8 cellular contexts compared by ENCODE assay signal in the genomic region with DNA sequence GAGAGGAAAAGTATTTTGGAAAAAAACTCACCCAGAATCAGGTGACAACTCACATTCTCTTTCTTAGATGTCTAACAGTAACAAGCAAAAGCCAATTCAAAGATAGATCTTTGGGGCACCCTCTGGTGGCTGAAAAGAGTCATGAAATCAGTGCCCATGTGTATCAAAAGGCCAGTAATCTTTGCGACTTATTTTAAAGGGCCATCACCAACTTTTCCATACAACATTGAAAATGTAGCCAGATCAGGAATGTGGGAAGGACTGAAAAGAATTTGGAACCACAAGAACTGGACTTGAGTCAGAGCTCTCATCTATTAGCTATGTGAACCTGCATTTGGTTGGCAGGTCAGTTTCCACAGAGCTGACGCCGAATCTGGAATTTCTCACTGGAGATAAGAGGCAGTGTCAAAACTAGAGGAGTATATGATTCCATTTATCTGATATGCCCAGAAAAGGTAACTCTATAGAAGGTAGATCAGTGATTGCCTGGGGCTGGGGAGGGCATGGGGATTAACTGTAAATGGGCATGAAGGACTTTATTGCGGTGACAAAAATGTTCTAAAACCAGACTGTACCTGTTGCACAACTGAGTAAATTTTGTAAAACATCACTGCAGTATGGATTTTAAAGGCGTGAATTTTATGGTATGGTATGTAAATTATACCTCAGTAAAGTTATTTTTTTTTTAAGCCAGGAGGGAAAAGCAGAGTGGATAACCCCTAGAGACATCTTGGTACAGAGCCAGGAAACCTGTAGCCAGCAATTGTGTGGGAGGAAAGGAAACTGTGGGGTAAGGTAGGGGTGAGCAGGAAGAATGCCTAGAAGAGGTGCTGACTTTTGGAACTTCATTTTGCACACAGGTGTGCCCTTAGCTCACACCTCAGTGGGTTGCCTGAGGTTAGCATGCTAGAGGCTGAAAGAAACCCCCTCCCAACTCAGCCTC.
A peak's percentile ranks its signal among the peaks of the same experiment; 100 is the strongest.
DNase-seq lines count a peak whose midpoint lies in the region; ATAC-seq and TF ChIP-seq lines count a peak whose summit lies in the region.

No MANE protein-coding gene starts in this region.

- H3K4me1 ChIP-seq in right atrium auricular region (peaks cover 0 to 4% of the 10 kb centered on the region in 2 donors), skeletal muscle tissue (ENCODE audit: control insufficient read depth in 3 of 3, insufficient read depth in 3 of 3, low read length in 3 of 3) (peaks cover 4 to 10% (median 8%) of the 10 kb centered on the region in 3 donors)

- peak; percentile 38 for DNase-seq in GM12864 (ENCODE audit: low read depth)
- peak; percentile 77 for DNase-seq in HFF-Myc (ENCODE audit: extremely low read depth, low read depth)
- DNase-seq in NCI-H1105 (lab: John Stamatoyannopoulos, UW), result peak; percentile 61
- peak; percentile 59 for DNase-seq in amniotic stem cell (lab: John Stamatoyannopoulos, UW)
- peak; percentile 75 for DNase-seq in right atrium auricular region (ENCODE audit: low spot score)

- H3K27ac ChIP-seq in SU-DHL-6 (ENCODE audit: low read depth, low read length) (no peak overlapping the region), right atrium auricular region (no peak overlapping the region), skeletal muscle tissue (ENCODE audit: low read depth, low read length) (no peak overlapping the region)

- H3K4me3 ChIP-seq in GM12864 (ENCODE audit: low read depth, low read length), result no peak overlapping the region
- H3K4me3 ChIP-seq in HFF-Myc (replicated peaks; ENCODE audit: low read depth, low read length), result no peak overlapping the region
- no peak overlapping the region for H3K4me3 ChIP-seq in SU-DHL-6 (ENCODE audit: insufficient read depth, low read length, poor library complexity, severe bottlenecking)
- peak overlapping the region in 1 of 2 donors; percentile 15 for H3K4me3 ChIP-seq in right atrium auricular region
- H3K4me3 ChIP-seq in skeletal muscle tissue (ENCODE audit: low read length in 3 of 3), result peak overlapping the region; percentile 51 to 58 (median 52)

- H3K9me2 ChIP-seq in SU-DHL-6 (replicated peaks; ENCODE audit: insufficient read depth, low read length), result no peaks in the 10 kb centered on the region

- TF ChIP-seq CTCF in GM12864 (IDR thresholded peaks at IDR 0.05; ENCODE audit: low read depth, low read length, missing control alignments) (peak; percentile 68), HFF-Myc (IDR thresholded peaks at IDR 0.05; ENCODE audit: low read depth, low read length, missing control alignments) (peak; percentile 75), SU-DHL-6 (IDR thresholded peaks at IDR 0.05; ENCODE audit: insufficient read depth, low read length, poor library complexity, severe bottlenecking) (peak; percentile 45), right atrium auricular region (IDR thresholded peaks at IDR 0.05) (peak; percentile 61 to 82)

- H3K4me2 ChIP-seq in SU-DHL-6 (ENCODE audit: low read depth, low read length, poor library complexity, severe bottlenecking), result no peak overlapping the region

- H3K9me3 ChIP-seq in SU-DHL-6 (ENCODE audit: insufficient read depth, low read length) (no peaks in the 10 kb centered on the region), right atrium auricular region (no peaks in the 10 kb centered on the region), skeletal muscle tissue (ENCODE audit: control insufficient read depth in 3 of 3, low read length in 3 of 3) (no peaks in the 10 kb centered on the region)

- H3K36me3 ChIP-seq in SU-DHL-6 (ENCODE audit: low read length), result no peaks in the 10 kb centered on the region
- no peaks in the 10 kb centered on the region for H3K36me3 ChIP-seq in right atrium auricular region
- no peaks in the 10 kb centered on the region for H3K36me3 ChIP-seq in skeletal muscle tissue (ENCODE audit: control insufficient read depth in 3 of 3, insufficient read depth in 3 of 3, low read length in 3 of 3)

- no peaks in the 10 kb centered on the region for H3K79me2 ChIP-seq in SU-DHL-6 (ENCODE audit: insufficient read depth, low read length)

- ATAC-seq in HG03097 (IDR thresholded peaks at IDR 0.05; ENCODE audit: low FRiP score, unreplicated experiment), result no peak

- H4K20me1 ChIP-seq in SU-DHL-6 (ENCODE audit: low read depth, low read length), result no peaks in the 10 kb centered on the region

- no peak overlapping the region for H3K9ac ChIP-seq in SU-DHL-6 (ENCODE audit: low read length)
- H3K9ac ChIP-seq in skeletal muscle tissue (ENCODE audit: low read depth in 1 of 3, low read length in 3 of 3), result peak overlapping the region; percentile 48 to 65 (median 53)

- H2AFZ ChIP-seq in SU-DHL-6 (ENCODE audit: low read depth, low read length, severe bottlenecking), result no peak overlapping the region

- H3F3A ChIP-seq in SU-DHL-6 (ENCODE audit: insufficient read depth), result no peaks in the 10 kb centered on the region

- H3K27me3 ChIP-seq in SU-DHL-6 (ENCODE audit: low read length), result no peaks in the 10 kb centered on the region
- no peaks in the 10 kb centered on the region for H3K27me3 ChIP-seq in right atrium auricular region
- H3K27me3 ChIP-seq in skeletal muscle tissue (ENCODE audit: control insufficient read depth in 3 of 3, insufficient read depth in 3 of 3, low read length in 3 of 3), result no peaks in the 10 kb centered on the region

Comparison
In these comparisons a context has a peak if more than half of its experiments do, and no peak if none do; other contexts are left out.
1. H3K4me3 ChIP-seq: peak in skeletal muscle tissue (3 of 3); none in GM12864 (single experiment), HFF-Myc (single experiment) and SU-DHL-6 (single experiment).
2. Peak in every context shown above with its lines, with median percentiles within 50 percentile points of each other: DNase-seq and CTCF ChIP-seq.